Comparison of ENCODE assay signal across 23 cellular contexts in genomic region chr4:13365195-13365594, GRCh38.
"Had no signal": no experiment of that assay in that cellular context is flagged by ENCODE, and none has a peak within 500 bp of the region (broad histone marks: within the 10 kb centered on the region; RNA-seq: fewer than 3 reads in every experiment).

No MANE protein-coding gene starts in this region.

- H3K36me3 ChIP-seq: lower lobe of right lung, sigmoid colon had no signal

- ATAC-seq: foreskin keratinocyte; gastroesophageal sphincter; left lobe of liver; natural killer cell treated with Interleukin-12 subunit alpha and Interleukin-12 subunit beta and Interleukin-15 and Interleukin-18, amount 100 ng/mL, for 72 hours; stimulated activated effector memory CD8-positive, alpha-beta T cell treated with anti-CD3 and anti-CD28 coated beads, Interleukin-12 subunit alpha, Interleukin-12 subunit beta, amount 100 ng/mL, for 72 hours had no signal

- H3K4me3 ChIP-seq: coronary artery, esophagus muscularis mucosa, gastroesophageal sphincter, lower lobe of right lung, sigmoid colon, stomach, tibial artery had no signal

- H3K79me2 ChIP-seq: parathyroid adenoma had no signal

- H2AFZ ChIP-seq: parathyroid adenoma had no signal

- H3K27ac ChIP-seq: coronary artery, esophagus muscularis mucosa, gastroesophageal sphincter, lower lobe of right lung, parathyroid adenoma, sigmoid colon, stomach, tibial artery had no signal

- FAIRE-seq: endothelial cell of umbilical vein, urothelium cell line had no signal

- H3K9ac ChIP-seq: parathyroid adenoma had no signal

- DNase-seq: dermis blood vessel endothelial cell; effector memory CD4-positive, alpha-beta T cell; foreskin keratinocyte; hypothalamus; immature natural killer cell; islet precursor cell; lower lobe of right lung; naive B cell; sigmoid colon; stimulated activated CD4-positive, alpha-beta T cell treated with anti-CD3 and anti-CD28 coated beads, Interleukin-2, amount 100 ng/mL, for 24 hours; stimulated activated CD4-positive, alpha-beta T cell treated with anti-CD3 and anti-CD28 coated beads, Interleukin-4, amount 100 ng/mL, for 24 hours; stimulated activated naive CD4-positive, alpha-beta T cell treated with Interleukin-2 at 50 U/mL for 16 hours; stomach; tibial artery had no signal

- H3K4me1 ChIP-seq: gastroesophageal sphincter, lower lobe of right lung, parathyroid adenoma, stomach, tibial artery had no signal

- H3K27me3 ChIP-seq: esophagus muscularis mucosa, foreskin keratinocyte, gastroesophageal sphincter, sigmoid colon, stomach, tibial artery had no signal

- H3K9me3 ChIP-seq: esophagus muscularis mucosa, gastroesophageal sphincter, lower lobe of right lung, sigmoid colon, stomach, tibial artery had no signal
